ENCODE assay signal across 23 cellular contexts in genomic region chr14:25896777-25897176, GRCh38.
DNase-seq lines count a peak whose midpoint lies in the region; ATAC-seq, FAIRE-seq and TF ChIP-seq lines count a peak whose summit lies in the region.
"Had no signal": no experiment of that assay in that cellular context is flagged by ENCODE, and none has a peak within 500 bp of the region (broad histone marks: within the 10 kb centered on the region; RNA-seq: fewer than 3 reads in every experiment).

No MANE protein-coding gene starts in this region.

- intact Hi-C loops in mammary epithelial cell (cut with micrococcal nuclease): no loop called here

- H3K79me1 ChIP-seq in H1 (ENCODE audit: low read depth, low read length): no peaks in the 10 kb centered on the region

- no peak overlapping the region for H2BK15ac ChIP-seq in H1 (ENCODE audit: low read length)

- no peak for TF ChIP-seq POLR2A in H1 (IDR thresholded peaks at IDR 0.05; ENCODE audit: control extremely low read depth in 1 of 2, low read depth in 2 of 2, low read length in 2 of 2)

- no peaks in the 10 kb centered on the region for H3K79me2 ChIP-seq in GM23338 (replicated peaks; ENCODE audit: insufficient read depth)
- H3K79me2 ChIP-seq in H1 (ENCODE audit: control insufficient read depth in 1 of 2, insufficient read depth in 2 of 2, low read length in 2 of 2): no peaks in the 10 kb centered on the region
- no peaks in the 10 kb centered on the region for H3K79me2 ChIP-seq in mammary epithelial cell (ENCODE audit: insufficient read depth, low read length)

- H3K18ac ChIP-seq in H1 (ENCODE audit: extremely low read depth, low read length): no peak overlapping the region

- no peak overlapping the region for H3K27ac ChIP-seq in GM23338 (ENCODE audit: low read depth)
- H3K27ac ChIP-seq in H1 (ENCODE audit: low read depth, low read length): no peak overlapping the region
- H3K27ac ChIP-seq in mammary epithelial cell (ENCODE audit: insufficient read depth, low read depth, low read length): no peak overlapping the region
- H3K27ac ChIP-seq: HL-60 had no signal

- CTCF ChIA-PET in H1 (lab: Charles Lee; ENCODE audit: partially characterized antibody) (no interaction called here), mammary epithelial cell (lab: Charles Lee; ENCODE audit: low non-redundant PET) (no interaction called here)

- H3K9ac ChIP-seq in H1 (replicated peaks in 1 of 4; ENCODE audit: extremely low read depth in 1 of 4, low read depth in 3 of 4, low read length in 3 of 4): no peak overlapping the region
- no peak overlapping the region for H3K9ac ChIP-seq in mammary epithelial cell (ENCODE audit: insufficient read depth, low read length)

- TF ChIP-seq RAD21 in H1 (IDR thresholded peaks at IDR 0.05 in 1 of 2, conservative IDR thresholded peaks at IDR 0.05 in 1 of 2; ENCODE audit: low read depth in 2 of 2, low read length in 2 of 2): no peak

- no peak for FAIRE-seq in H1 (lab: Jason Lieb, UNC)
- FAIRE-seq: G401.6, GM12891, K562 had no signal

- POLR2A ChIA-PET in H1 (lab: Charles Lee; ENCODE audit: partially characterized antibody): no interaction called here

- H3K27ac Mint-ChIP-seq in GM23338: no peak overlapping the region
- H3K27ac Mint-ChIP-seq: CD4-positive, CD25-positive, alpha-beta regulatory T cell; CD8-positive, alpha-beta memory T cell had no signal

- H2AK5ac ChIP-seq in H1 (ENCODE audit: low read depth, low read length): no peak overlapping the region

- H2BK20ac ChIP-seq in H1 (ENCODE audit: low read length): no peak overlapping the region

- no peak overlapping the region for H4K8ac ChIP-seq in H1 (ENCODE audit: extremely low read depth, insufficient read depth, low read length)

- H2AFZ ChIP-seq in GM23338 (no peak overlapping the region), H1 (ENCODE audit: low read length) (no peak overlapping the region), mammary epithelial cell (ENCODE audit: low read depth, low read length) (no peak overlapping the region)

- H4K5ac ChIP-seq in H1 (ENCODE audit: insufficient read length, low read depth, low read length): no peak overlapping the region

- ATAC-seq in GM23338: peak; percentile 58; the same call in 2 of the 3 replicates
- ATAC-seq: K562 had no signal

- H2BK12ac ChIP-seq in H1 (ENCODE audit: low read depth, low read length): no peak overlapping the region

- no peak for TF ChIP-seq EP300 in H1 (IDR thresholded peaks at IDR 0.05; ENCODE audit: borderline replicate concordance in 1 of 2, low read depth in 2 of 2, low read length in 2 of 2)

- no peak overlapping the region for H3K56ac ChIP-seq in H1 (replicated peaks; ENCODE audit: insufficient read length, low read depth, low read length)

- H4K20me1 ChIP-seq in GM23338 (replicated peaks; ENCODE audit: insufficient read depth): no peaks in the 10 kb centered on the region
- no peaks in the 10 kb centered on the region for H4K20me1 ChIP-seq in H1 (replicated peaks in 1 of 2; ENCODE audit: control insufficient read depth in 1 of 2, insufficient read depth in 2 of 2, low read length in 2 of 2)
- no peaks in the 10 kb centered on the region for H4K20me1 ChIP-seq in mammary epithelial cell (ENCODE audit: insufficient read depth, low read length)

- H3K27me3 ChIP-seq in GM23338 (ENCODE audit: insufficient read depth): no peaks in the 10 kb centered on the region
- no peaks in the 10 kb centered on the region for H3K27me3 ChIP-seq in H1 (replicated peaks in 1 of 4; ENCODE audit: control insufficient read depth in 3 of 4, extremely low read depth in 1 of 4, insufficient read depth in 3 of 4, low read length in 3 of 4)
- no peaks in the 10 kb centered on the region for H3K27me3 ChIP-seq in mammary epithelial cell (ENCODE audit: insufficient read depth, low read length)
- H3K27me3 ChIP-seq: BE2C had no signal

- H3K36me3 ChIP-seq in GM23338 (ENCODE audit: insufficient read depth) (no peaks in the 10 kb centered on the region), H1 (ENCODE audit: control insufficient read depth in 2 of 4, insufficient read depth in 4 of 4, low read length in 3 of 4) (no peaks in the 10 kb centered on the region), mammary epithelial cell (ENCODE audit: insufficient read depth, low read length) (no peaks in the 10 kb centered on the region)
- H3K36me3 ChIP-seq: BE2C, HAP-1 had no signal

- H3K36me3 Mint-ChIP-seq in GM23338 (ENCODE audit: low read depth): no peaks in the 10 kb centered on the region
- H3K36me3 Mint-ChIP-seq: CD4-positive, CD25-positive, alpha-beta regulatory T cell; CD8-positive, alpha-beta memory T cell had no signal

- WGBS in H1 (ENCODE audit: extremely low coverage in 1 of 2, insufficient coverage in 1 of 2, insufficient read length in 1 of 2, insufficient replicate concordance in 2 of 2, low coverage in 1 of 2, low lambda C conversion rate in 2 of 2, missing lambda C conversion rate in 1 of 2), 2 experiments: 16% methylated on average over 1 of the region's 1 CpG; no CpG with 5 or more reads in 1 of the 2 experiments
- WGBS in mammary epithelial cell (ENCODE audit: low coverage, missing lambda C conversion rate): 36% methylated on average over 1 of the region's 1 CpG

- no peak overlapping the region for H3K4me3 ChIP-seq in GM23338
- H3K4me3 ChIP-seq in H1 (ENCODE audit: extremely low read depth in 1 of 4, insufficient read depth in 2 of 4, low read depth in 3 of 4, low read length in 4 of 4): no peak overlapping the region
- H3K4me3 ChIP-seq in mammary epithelial cell (replicated peaks in 1 of 3; ENCODE audit: insufficient read depth in 1 of 3, low read depth in 2 of 3, low read length in 3 of 3): no peak overlapping the region
- H3K4me3 ChIP-seq: HAP-1, K562 had no signal

- peaks cover 23% of the 10 kb centered on the region for H3K4me1 ChIP-seq in GM23338 (ENCODE audit: insufficient read depth)
- H3K4me1 ChIP-seq in H1 (replicated peaks in 1 of 4; ENCODE audit: control insufficient read depth in 3 of 4, insufficient read depth in 4 of 4, low read length in 3 of 4): peaks cover 0 to 2% (median 0%) of the 10 kb centered on the region in 4 experiments; a peak in 1 of 7 replicates
- no peaks in the 10 kb centered on the region for H3K4me1 ChIP-seq in mammary epithelial cell (ENCODE audit: insufficient read depth, low read length)
- H3K4me1 ChIP-seq: BE2C, HAP-1 had no signal

- H3K27me3 Mint-ChIP-seq in GM23338 (ENCODE audit: insufficient read depth, low read depth, poor library complexity): no peaks in the 10 kb centered on the region
- H3K27me3 Mint-ChIP-seq: CD4-positive, CD25-positive, alpha-beta regulatory T cell; CD8-positive, alpha-beta memory T cell had no signal

- H3K4me2 ChIP-seq in GM23338 (no peak overlapping the region), H1 (ENCODE audit: insufficient read depth in 1 of 2, low read depth in 2 of 2, low read length in 2 of 2) (no peak overlapping the region), mammary epithelial cell (ENCODE audit: insufficient read depth, low read depth, low read length) (no peak overlapping the region)

- H3K9me3 Mint-ChIP-seq in GM23338: no peaks in the 10 kb centered on the region

- H3K9me3 ChIP-seq in H1 (ENCODE audit: insufficient read depth in 2 of 2, low read depth in 1 of 2, low read length in 1 of 2): no peaks in the 10 kb centered on the region
- H3K9me3 ChIP-seq in mammary epithelial cell (replicated peaks; ENCODE audit: insufficient read depth, low read length): peaks cover 29% of the 10 kb centered on the region
- H3K9me3 ChIP-seq: BE2C had no signal

- no peak overlapping the region for H2BK120ac ChIP-seq in H1 (replicated peaks; ENCODE audit: low read depth, low read length)

- H3F3A ChIP-seq in GM23338 (replicated peaks; ENCODE audit: low read depth): no peaks in the 10 kb centered on the region

- BruUV-seq in mammary epithelial cell (replicated peaks; lab: Mats Ljungman, UMichigan): no TSS peak

- peaks cover 28% of the 10 kb centered on the region for H3K4me1 Mint-ChIP-seq in GM23338
- H3K4me1 Mint-ChIP-seq: CD4-positive, CD25-positive, alpha-beta regulatory T cell; CD8-positive, alpha-beta memory T cell had no signal

- in situ Hi-C loops in mammary epithelial cell (cut with MboI; ENCODE audit: low sequenced_read_pairs in 2 of 2): no loop called here

- H3K23ac ChIP-seq in H1 (ENCODE audit: insufficient read length): no peak overlapping the region

- peaks cover 5% of the 10 kb centered on the region; the same call in 1 of the 2 replicates for H3K9me2 ChIP-seq in GM23338 (ENCODE audit: insufficient read depth)

- no peak overlapping the region for H3K4ac ChIP-seq in H1 (replicated peaks; ENCODE audit: insufficient read length, low read depth, low read length)

- no peak overlapping the region for H3K14ac ChIP-seq in H1 (ENCODE audit: insufficient read length)

- TF ChIP-seq CTCF in GM23338 (conservative IDR thresholded peaks at IDR 0.05; ENCODE audit: low read depth in 2 of 2) (no peak), H1 (IDR thresholded peaks at IDR 0.05; ENCODE audit: control extremely low read depth in 1 of 3, insufficient read depth in 1 of 3, low read depth in 1 of 3, low read length in 3 of 3) (no peak), mammary epithelial cell (conservative IDR thresholded peaks at IDR 0.05 in 1 of 2, IDR thresholded peaks at IDR 0.05 in 1 of 2; ENCODE audit: extremely low read depth in 1 of 2, insufficient read depth in 1 of 2, low read depth in 1 of 2, low read length in 2 of 2) (no peak)

- H2BK5ac ChIP-seq in H1 (ENCODE audit: low read depth, low read length): no peak overlapping the region

- DNase-seq in GM23338 (ENCODE audit: low spot score): peak; percentile 77
- DNase-seq in H1 (ENCODE audit: low read depth in 1 of 2, low spot score in 2 of 2): peak in 1 of 2 experiments; percentile 13
- peak; percentile 9 for DNase-seq in iPS-NIHi11 (ENCODE audit: low spot score)
- DNase-seq in foreskin melanocyte: no peak
- DNase-seq in HuH-7 (ENCODE audit: low spot score): no peak
- no peak for DNase-seq in NCI-H2196 (lab: John Stamatoyannopoulos, UW; ENCODE audit: unreplicated experiment)
- no peak for DNase-seq in mammary epithelial cell
- DNase-seq: BE2C; C1 segment of cervical spinal cord; CD4-positive, CD25-positive, alpha-beta regulatory T cell; CD8-positive, alpha-beta memory T cell; COR-L47; DMS 273 treated with DMSO at 0.1 percent for 48 hours; DMS53; DND-41; EL; GOT3; IMR-90 had no signal

- H4K91ac ChIP-seq in H1 (replicated peaks; ENCODE audit: insufficient read length, low read length): no peak overlapping the region

- H3K4me3 Mint-ChIP-seq in GM23338: no peak overlapping the region
- H3K4me3 Mint-ChIP-seq: CD4-positive, CD25-positive, alpha-beta regulatory T cell; CD8-positive, alpha-beta memory T cell had no signal

- peaks cover 5% of the 10 kb centered on the region; the same call in 1 of the 2 replicates for H3K23me2 ChIP-seq in H1 (ENCODE audit: low read depth, low read length)

- dilution Hi-C loops in mammary epithelial cell (cut with HindIII; ENCODE audit: low sequenced_read_pairs): no loop called here

TF ChIP-seq in H1, 55 proteins besides CTCF, POLR2A, EP300 and RAD21:
- TF ChIP-seq TEAD4 (IDR thresholded peaks at IDR 0.05; ENCODE audit: low read depth, low read length) (peak; percentile 80), CEBPB (IDR thresholded peaks at IDR 0.05; ENCODE audit: low read depth, low read length) (no peak), GTF2F1 (IDR thresholded peaks at IDR 0.05; ENCODE audit: borderline replicate concordance, low read depth, low read length) (no peak), BACH1 (IDR thresholded peaks at IDR 0.05; ENCODE audit: low read length) (no peak)
TF ChIP-seq in H1: peak in this region for 1.

Comparison
In these comparisons a context has a peak if more than half of its experiments do, and no peak if none do; other contexts are left out.
1. DNase-seq: peak in GM23338 (single experiment) and iPS-NIHi11 (single experiment); none in foreskin melanocyte (single experiment), HuH-7 (single experiment), NCI-H2196 (single experiment) and mammary epithelial cell (single experiment).